Comparison of ENCODE assay signal across 13 cellular contexts in genomic region chr7:2149672-2150444, GRCh38.
"Had no signal": no experiment of that assay in that cellular context is flagged by ENCODE, and none has a peak within 500 bp of the region (broad histone marks: within the 10 kb centered on the region; RNA-seq: fewer than 3 reads in every experiment).

No MANE protein-coding gene starts in this region.

- H3K4me1 Mint-ChIP-seq: activated CD4-positive, alpha-beta memory T cell treated with anti-CD3 and anti-CD28 coated beads, Interleukin-2, amount 10 ng/mL, durations not matched to agents 7 days and 5 days; activated naive CD4-positive, alpha-beta T cell treated with anti-CD3 and anti-CD28 coated beads, Interleukin-2, amount 10 ng/mL, durations not matched to agents 7 days and 5 days had no signal

- H3K4me3 Mint-ChIP-seq: activated CD4-positive, alpha-beta memory T cell treated with anti-CD3 and anti-CD28 coated beads, Interleukin-2, amount 10 ng/mL, durations not matched to agents 7 days and 5 days; activated naive CD4-positive, alpha-beta T cell treated with anti-CD3 and anti-CD28 coated beads, Interleukin-2, amount 10 ng/mL, durations not matched to agents 7 days and 5 days; natural killer cell had no signal

- H3K27ac ChIP-seq: coronary artery, epithelial cell of prostate, stomach, thyroid gland, vagina had no signal

- H3K27me3 Mint-ChIP-seq: activated CD4-positive, alpha-beta memory T cell treated with anti-CD3 and anti-CD28 coated beads, Interleukin-2, amount 10 ng/mL, durations not matched to agents 7 days and 5 days; activated naive CD4-positive, alpha-beta T cell treated with anti-CD3 and anti-CD28 coated beads, Interleukin-2, amount 10 ng/mL, durations not matched to agents 7 days and 5 days had no signal

- H3K36me3 Mint-ChIP-seq: activated naive CD4-positive, alpha-beta T cell treated with anti-CD3 and anti-CD28 coated beads, Interleukin-2, amount 10 ng/mL, durations not matched to agents 7 days and 5 days; natural killer cell had no signal

- H3K9me3 Mint-ChIP-seq: activated CD4-positive, alpha-beta memory T cell treated with anti-CD3 and anti-CD28 coated beads, Interleukin-2, amount 10 ng/mL, durations not matched to agents 7 days and 5 days; activated naive CD4-positive, alpha-beta T cell treated with anti-CD3 and anti-CD28 coated beads, Interleukin-2, amount 10 ng/mL, durations not matched to agents 7 days and 5 days; natural killer cell had no signal

- H3K9me3 ChIP-seq: stomach, thyroid gland, vagina had no signal

- H3K4me1 ChIP-seq: stomach, thyroid gland, vagina had no signal

- H3K27me3 ChIP-seq: stomach, thyroid gland, vagina had no signal

- H3K27ac Mint-ChIP-seq: activated CD4-positive, alpha-beta memory T cell treated with anti-CD3 and anti-CD28 coated beads, Interleukin-2, amount 10 ng/mL, durations not matched to agents 7 days and 5 days; activated naive CD4-positive, alpha-beta T cell treated with anti-CD3 and anti-CD28 coated beads, Interleukin-2, amount 10 ng/mL, durations not matched to agents 7 days and 5 days; natural killer cell had no signal

- DNase-seq: activated CD4-positive, alpha-beta memory T cell treated with anti-CD3 and anti-CD28 coated beads, Interleukin-2, amount 10 ng/mL, durations not matched to agents 7 days and 5 days; activated CD8-positive, alpha-beta memory T cell treated with anti-CD3 and anti-CD28 coated beads, Interleukin-2, amount 50 U/mL, for 4 hours; activated naive CD4-positive, alpha-beta T cell treated with anti-CD3 and anti-CD28 coated beads, Interleukin-2, amount 10 ng/mL, durations not matched to agents 7 days and 5 days; caudate nucleus; effector CD8-positive, alpha-beta T cell; hypothalamus; natural killer cell; stimulated activated CD4-positive, alpha-beta T cell treated with anti-CD3 and anti-CD28 coated beads, Interleukin-4, amount 100 ng/mL, for 4 hours; stomach; thyroid gland had no signal

- ATAC-seq: natural killer cell had no signal

- H3K4me3 ChIP-seq: coronary artery, stomach, thyroid gland, vagina had no signal
